Comparison of ENCODE assay signal across 22 cellular contexts in the genomic region with DNA sequence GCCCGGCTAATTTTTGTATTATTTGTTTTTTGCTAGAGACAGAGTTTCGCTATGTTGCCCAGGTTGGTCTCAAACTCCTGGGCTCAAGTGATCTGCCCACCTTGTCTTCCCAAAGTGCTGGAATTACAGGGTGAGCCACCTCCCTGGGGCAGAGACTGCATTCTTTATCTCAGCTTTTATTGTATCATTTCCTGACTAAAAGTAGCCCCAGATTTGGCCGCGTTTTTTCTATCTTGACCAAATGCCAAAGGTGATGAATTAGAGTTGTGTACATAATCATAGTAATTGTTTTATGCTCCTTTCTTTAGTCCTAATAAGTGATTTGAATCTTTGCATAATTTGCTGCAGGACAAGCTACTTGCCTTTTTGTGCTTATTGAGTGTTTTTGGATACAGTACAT.
"Had no signal": no experiment of that assay in that cellular context is flagged by ENCODE, and none has a peak within 500 bp of the region (broad histone marks: within the 10 kb centered on the region; RNA-seq: fewer than 3 reads in every experiment).

No MANE protein-coding gene starts in this region.

- H3K4me2 ChIP-seq: neural progenitor cell had no signal

- H3K36me3 ChIP-seq: neural progenitor cell, thoracic aorta had no signal

- H2AFZ ChIP-seq: neural progenitor cell had no signal

- FAIRE-seq: kidney had no signal

- H3K27me3 ChIP-seq: brain microvascular endothelial cell, neural progenitor cell, spleen, vagina had no signal

- H3K4me3 ChIP-seq: lower lobe of right lung, neural progenitor cell, spleen, thoracic aorta, vagina had no signal

- ATAC-seq: activated naive CD4-positive, alpha-beta T cell treated with anti-CD3 and anti-CD28 coated beads, Interleukin-2, amount 50 U/mL, for 72 hours; activated T-helper 17 cell treated with anti-CD3 and anti-CD28 coated beads, Interleukin-2, amount 50 U/mL, for 72 hours; lower lobe of right lung; naive thymus-derived CD8-positive, alpha-beta T cell had no signal

- DNase-seq: activated CD4-positive, alpha-beta T cell treated with anti-CD3 and anti-CD28 coated beads, Interleukin-2, amount 50 U/mL, for 4 hours; activated CD8-positive, alpha-beta memory T cell treated with anti-CD3 and anti-CD28 coated beads for 24 hours; activated CD8-positive, alpha-beta memory T cell treated with anti-CD3 and anti-CD28 coated beads, Interleukin-2, amount 50 U/mL, for 4 hours; activated T-cell treated with anti-CD3 and anti-CD28 coated beads, Interleukin-2, amount 50 U/mL, for 24 hours; aorta; brain microvascular endothelial cell; cortex of kidney; erythroblast; foreskin melanocyte; kidney; lower lobe of right lung; naive thymus-derived CD8-positive, alpha-beta T cell; retina; spleen; stimulated activated CD4-positive, alpha-beta T cell treated with anti-CD3 and anti-CD28 coated beads, Interleukin-4, amount 100 ng/mL, for 24 hours; stimulated activated naive CD4-positive, alpha-beta T cell treated with Interleukin-2 at 50 U/mL for 16 hours; T-helper 9 cell had no signal

- H3K9me3 ChIP-seq: lower lobe of right lung, spleen, thoracic aorta, vagina had no signal

- H3K9ac ChIP-seq: neural progenitor cell had no signal

- H3K27ac ChIP-seq: brain microvascular endothelial cell, lower lobe of right lung, neural progenitor cell, spleen, thoracic aorta, vagina had no signal
